Comparison of ENCODE assay signal across 26 cellular contexts in the genomic region with DNA sequence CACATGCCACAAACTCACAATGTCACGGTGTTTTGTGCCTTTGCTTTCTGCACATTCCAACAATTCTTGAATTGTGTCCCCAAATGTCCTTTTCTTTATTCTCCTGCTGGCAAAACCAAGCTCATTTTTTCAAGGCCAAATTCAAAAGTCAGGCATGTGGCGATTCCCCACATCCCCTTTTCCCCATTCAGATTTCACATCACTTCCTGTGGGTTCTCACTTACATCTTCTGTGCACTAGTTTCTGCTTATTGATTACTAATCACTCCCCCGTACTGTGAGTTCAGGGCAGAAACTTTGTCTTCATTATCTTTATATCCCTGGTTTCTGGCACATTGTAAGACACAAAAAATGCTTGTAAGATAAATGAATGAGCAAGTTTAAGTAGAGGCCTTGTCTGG.
"Had no signal": no experiment of that assay in that cellular context is flagged by ENCODE, and none has a peak within 500 bp of the region (broad histone marks: within the 10 kb centered on the region; RNA-seq: fewer than 3 reads in every experiment).

No MANE protein-coding gene starts in this region.

- H3K9me3 Mint-ChIP-seq: activated CD4-positive, alpha-beta memory T cell treated with anti-CD3 and anti-CD28 coated beads for 36 hours; activated naive CD4-positive, alpha-beta T cell treated with anti-CD3 and anti-CD28 coated beads, Interleukin-2, amount 50 U/mL, for 24 hours; activated naive CD8-positive, alpha-beta T cell treated with anti-CD3 and anti-CD28 coated beads, Interleukin-2, amount 50 U/mL, for 24 hours; activated T-helper 17 cell treated with anti-CD3 and anti-CD28 coated beads, Interleukin-2, amount 50 U/mL, for 72 hours; dendritic cell treated with granulocyte-macrophage colony-stimulating factor and Interleukin-4, amounts not matched to agents 40 ng/mL and 50 ng/mL, for 4 days had no signal

- H3K27ac Mint-ChIP-seq: activated CD4-positive, alpha-beta memory T cell treated with anti-CD3 and anti-CD28 coated beads for 36 hours; activated naive CD4-positive, alpha-beta T cell treated with anti-CD3 and anti-CD28 coated beads, Interleukin-2, amount 50 U/mL, for 24 hours; activated naive CD8-positive, alpha-beta T cell treated with anti-CD3 and anti-CD28 coated beads, Interleukin-2, amount 50 U/mL, for 24 hours; activated T-helper 17 cell treated with anti-CD3 and anti-CD28 coated beads, Interleukin-2, amount 50 U/mL, for 72 hours; dendritic cell treated with granulocyte-macrophage colony-stimulating factor and Interleukin-4, amounts not matched to agents 40 ng/mL and 50 ng/mL, for 4 days; T-helper 2 cell treated with Interferon-gamma antibody and Interleukin-4, amounts not matched to agents 5 μg/mL and 100 μg/mL, for 36 hours had no signal

- H3K27ac ChIP-seq: breast epithelium, esophagus muscularis mucosa, foreskin keratinocyte, heart left ventricle, left lung, lower lobe of right lung, suprapubic skin, tibial nerve had no signal

- H3K36me3 ChIP-seq: breast epithelium, esophagus muscularis mucosa, heart left ventricle, left lung, lower lobe of right lung, suprapubic skin, tibial nerve had no signal

- H3K4me3 Mint-ChIP-seq: activated CD4-positive, alpha-beta memory T cell treated with anti-CD3 and anti-CD28 coated beads for 36 hours; activated naive CD4-positive, alpha-beta T cell treated with anti-CD3 and anti-CD28 coated beads, Interleukin-2, amount 50 U/mL, for 24 hours; activated naive CD8-positive, alpha-beta T cell treated with anti-CD3 and anti-CD28 coated beads, Interleukin-2, amount 50 U/mL, for 24 hours; activated T-cell treated with anti-CD3 and anti-CD28 coated beads, Interleukin-2, amount 50 U/mL, for 4 hours; activated T-helper 17 cell treated with anti-CD3 and anti-CD28 coated beads, Interleukin-2, amount 50 U/mL, for 72 hours; dendritic cell treated with granulocyte-macrophage colony-stimulating factor and Interleukin-4, amounts not matched to agents 40 ng/mL and 50 ng/mL, for 4 days; naive thymus-derived CD8-positive, alpha-beta T cell; T-helper 2 cell treated with Interferon-gamma antibody and Interleukin-4, amounts not matched to agents 5 μg/mL and 100 μg/mL, for 36 hours had no signal

- H3K4me3 ChIP-seq: breast epithelium, esophagus muscularis mucosa, heart left ventricle, left lung, lower lobe of right lung, suprapubic skin, tibial nerve had no signal

- H3K4me1 Mint-ChIP-seq: activated naive CD4-positive, alpha-beta T cell treated with anti-CD3 and anti-CD28 coated beads, Interleukin-2, amount 50 U/mL, for 24 hours; activated T-helper 17 cell treated with anti-CD3 and anti-CD28 coated beads, Interleukin-2, amount 50 U/mL, for 72 hours had no signal

- H3K4me1 ChIP-seq: breast epithelium, esophagus muscularis mucosa, foreskin keratinocyte, lower lobe of right lung, suprapubic skin, tibial nerve had no signal

- H3K27me3 ChIP-seq: breast epithelium, esophagus muscularis mucosa, foreskin keratinocyte, heart left ventricle, left lung, suprapubic skin, tibial nerve had no signal

- ATAC-seq: activated naive CD8-positive, alpha-beta T cell treated with anti-CD3 and anti-CD28 coated beads, Interleukin-2, amount 50 U/mL, for 24 hours; activated T-cell treated with anti-CD3 and anti-CD28 coated beads, Interleukin-2, amount 50 U/mL, for 4 hours; activated T-helper 17 cell treated with anti-CD3 and anti-CD28 coated beads, Interleukin-2, amount 50 U/mL, for 72 hours; foreskin keratinocyte; heart left ventricle; left lung; lower lobe of right lung; naive thymus-derived CD8-positive, alpha-beta T cell; right cardiac atrium had no signal

- H3K9me3 ChIP-seq: breast epithelium, esophagus muscularis mucosa, heart left ventricle, left lung, lower lobe of right lung, suprapubic skin, tibial nerve had no signal

- H3K27me3 Mint-ChIP-seq: activated CD4-positive, alpha-beta memory T cell treated with anti-CD3 and anti-CD28 coated beads for 36 hours; activated naive CD4-positive, alpha-beta T cell treated with anti-CD3 and anti-CD28 coated beads, Interleukin-2, amount 50 U/mL, for 24 hours; activated naive CD8-positive, alpha-beta T cell treated with anti-CD3 and anti-CD28 coated beads, Interleukin-2, amount 50 U/mL, for 24 hours; activated T-helper 17 cell treated with anti-CD3 and anti-CD28 coated beads, Interleukin-2, amount 50 U/mL, for 72 hours; dendritic cell treated with granulocyte-macrophage colony-stimulating factor and Interleukin-4, amounts not matched to agents 40 ng/mL and 50 ng/mL, for 4 days; naive thymus-derived CD8-positive, alpha-beta T cell had no signal

- DNase-seq: activated CD4-positive, alpha-beta memory T cell treated with anti-CD3 and anti-CD28 coated beads for 36 hours; activated CD4-positive, alpha-beta T cell treated with anti-CD3 and anti-CD28 coated beads for 4 hours; activated naive CD8-positive, alpha-beta T cell treated with anti-CD3 and anti-CD28 coated beads, Interleukin-2, amount 50 U/mL, for 24 hours; activated T-cell treated with anti-CD3 and anti-CD28 coated beads, Interleukin-2, amount 50 U/mL, for 4 hours; amygdala; central memory CD4-positive, alpha-beta T cell; foreskin keratinocyte; heart left ventricle; kidney glomerular epithelial cell; left lung; lower lobe of right lung; mesenchymal stem cell; naive thymus-derived CD8-positive, alpha-beta T cell; posterior cingulate gyrus; right cardiac atrium; stimulated activated CD4-positive, alpha-beta T cell treated with anti-CD3 and anti-CD28 coated beads, Interleukin-15, amount 100 ng/mL, for 24 hours; stimulated activated CD4-positive, alpha-beta T cell treated with anti-CD3 and anti-CD28 coated beads, Interleukin-2, amount 100 ng/mL, for 24 hours; stimulated activated naive CD4-positive, alpha-beta T cell had no signal
